8 cellular contexts compared by ENCODE assay signal in genomic region chr3:13016083-13016725, GRCh38. TPM values are rescaled to one million over a fixed set of nuclear protein-coding genes. Genes with fewer than 3 reads are reported as not detected.
A peak's percentile ranks its signal among the peaks of the same experiment; 100 is the strongest.
DNase-seq lines count a peak whose midpoint lies in the region; ATAC-seq, FAIRE-seq and TF ChIP-seq lines count a peak whose summit lies in the region.

No MANE protein-coding gene starts in this region.

- H3K36me3 Mint-ChIP-seq in activated T-helper 1 cell treated with anti-CD3 and anti-CD28 coated beads, Interleukin-12 subunit alpha, Interleukin-12 subunit beta, Interleukin-2, Interleukin-4 antibody, amounts not matched to agents 30 ng/mL and 10 ng/mL and 1 ng/mL, durations not matched to agents 14 hours and 24 hours and 36 hours (ENCODE audit: low read depth) = peaks cover 10% of the 10 kb centered on the region

- H3K27ac Mint-ChIP-seq in activated T-helper 1 cell treated with anti-CD3 and anti-CD28 coated beads, Interleukin-12 subunit alpha, Interleukin-12 subunit beta, Interleukin-2, Interleukin-4 antibody, amounts not matched to agents 30 ng/mL and 10 ng/mL and 1 ng/mL, durations not matched to agents 14 hours and 24 hours and 36 hours = peak overlapping the region; percentile 98

- ATAC-seq in HG02588 (IDR thresholded peaks at IDR 0.05; ENCODE audit: unreplicated experiment) (peak; percentile 29), left lung (peak; percentile 59)

- H3K9me3 ChIP-seq in left lung = no peaks in the 10 kb centered on the region
- H3K9me3 ChIP-seq in thyroid gland = no peaks in the 10 kb centered on the region

- 10 to 12% methylated on average over 16 to 17 of the region's 18 CpGs for WGBS in thyroid gland, 2 donors

- DNase-seq in GM18507 (ENCODE audit: extremely low spot score, insufficient read length, low read depth) (no peak), NCI-H2107 (lab: John Stamatoyannopoulos, UW) (peak; percentile 35), left lung (peak; percentile 82 to 85), thyroid gland (peak; percentile 83 to 93), cerebellar nuclear complex (lab: John Stamatoyannopoulos, UW) (no peak), GM19240 (ENCODE audit: insufficient read length, low spot score) (no peak)
- DNase-seq in activated T-helper 1 cell treated with anti-CD3 and anti-CD28 coated beads, Interleukin-12 subunit alpha, Interleukin-12 subunit beta, Interleukin-2, Interleukin-4 antibody, amounts not matched to agents 30 ng/mL and 10 ng/mL and 1 ng/mL, durations not matched to agents 14 hours and 24 hours and 36 hours (ENCODE audit: low spot score) = peak; percentile 58

- H3K27me3 ChIP-seq in left lung (no peaks in the 10 kb centered on the region), thyroid gland (no peaks in the 10 kb centered on the region)

- H3K4me1 ChIP-seq in left lung = peaks cover 14 to 84% of the 10 kb centered on the region in 2 donors
- H3K4me1 ChIP-seq in thyroid gland = peaks cover 43 to 51% of the 10 kb centered on the region in 2 donors

- H3K4me3 ChIP-seq in left lung (peak overlapping the region in 1 of 2 donors; percentile 51), thyroid gland (replicated peaks in 1 of 3) (no peak overlapping the region)

- H3K27me3 Mint-ChIP-seq in activated T-helper 1 cell treated with anti-CD3 and anti-CD28 coated beads, Interleukin-12 subunit alpha, Interleukin-12 subunit beta, Interleukin-2, Interleukin-4 antibody, amounts not matched to agents 30 ng/mL and 10 ng/mL and 1 ng/mL, durations not matched to agents 14 hours and 24 hours and 36 hours (ENCODE audit: insufficient read depth) = no peaks in the 10 kb centered on the region

- H3K4me1 Mint-ChIP-seq in activated T-helper 1 cell treated with anti-CD3 and anti-CD28 coated beads, Interleukin-12 subunit alpha, Interleukin-12 subunit beta, Interleukin-2, Interleukin-4 antibody, amounts not matched to agents 30 ng/mL and 10 ng/mL and 1 ng/mL, durations not matched to agents 14 hours and 24 hours and 36 hours (ENCODE audit: low read depth) = peaks cover 64% of the 10 kb centered on the region

- H3K4me3 Mint-ChIP-seq in activated T-helper 1 cell treated with anti-CD3 and anti-CD28 coated beads, Interleukin-12 subunit alpha, Interleukin-12 subunit beta, Interleukin-2, Interleukin-4 antibody, amounts not matched to agents 30 ng/mL and 10 ng/mL and 1 ng/mL, durations not matched to agents 14 hours and 24 hours and 36 hours = peak overlapping the region; percentile 81

- FAIRE-seq in GM18507 (lab: Jason Lieb, UNC) = peak; percentile 94

- H3K36me3 ChIP-seq in left lung (no peaks in the 10 kb centered on the region), thyroid gland (no peaks in the 10 kb centered on the region)

- TF ChIP-seq POLR2A in thyroid gland (IDR thresholded peaks at IDR 0.05) = peak in 1 of 2 donors; percentile 26

- TF ChIP-seq CTCF in left lung (IDR thresholded peaks at IDR 0.05) (no peak), thyroid gland (IDR thresholded peaks at IDR 0.05) (no peak)

- intact Hi-C loops in activated T-helper 1 cell treated with anti-CD3 and anti-CD28 coated beads, Interleukin-12 subunit alpha, Interleukin-12 subunit beta, Interleukin-2, Interleukin-4 antibody, amounts not matched to agents 30 ng/mL and 10 ng/mL and 1 ng/mL, durations not matched to agents 14 hours and 24 hours and 36 hours (cut with micrococcal nuclease) = loop anchor here (2.0 to 10.0 kb wide), 2 partner anchors 13 to 531 kb away; partner anchors contain the start of gene TSEN2
- intact Hi-C loops in left lung (cut with DNase I) = no loop called here
- intact Hi-C loops in thyroid gland (cut with DNase I) = no loop called here

- H3K9me3 Mint-ChIP-seq in activated T-helper 1 cell treated with anti-CD3 and anti-CD28 coated beads, Interleukin-12 subunit alpha, Interleukin-12 subunit beta, Interleukin-2, Interleukin-4 antibody, amounts not matched to agents 30 ng/mL and 10 ng/mL and 1 ng/mL, durations not matched to agents 14 hours and 24 hours and 36 hours = no peaks in the 10 kb centered on the region

- H3K27ac ChIP-seq in left lung (peak overlapping the region; percentile 73 to 96), thyroid gland (peak overlapping the region; percentile 79 to 93 (median 89))

RNA-seq across cellular contexts. Expression of gene IQSEC1, which starts 57.0 kb away (rescaled TPM):
- total RNA-seq in activated T-helper 1 cell treated with anti-CD3 and anti-CD28 coated beads, Interleukin-12 subunit alpha, Interleukin-12 subunit beta, Interleukin-2, Interleukin-4 antibody, amounts not matched to agents 30 ng/mL and 10 ng/mL and 1 ng/mL, durations not matched to agents 14 hours and 24 hours and 36 hours = 24.9 and 31.4 TPM in 2 replicates
- total RNA-seq in left lung = 10 to 100 TPM; 38.7 to 57.0 TPM
- 10 to 100 TPM; 37.1 to 48.3 (median 38.9) TPM for total RNA-seq in thyroid gland

Comparison
In these comparisons a context has a peak if more than half of its experiments do, and no peak if none do; other contexts are left out.
1. DNase-seq: peak in NCI-H2107 (single experiment), activated T-helper 1 cell treated with anti-CD3 and anti-CD28 coated beads, Interleukin-12 subunit alpha, Interleukin-12 subunit beta, Interleukin-2, Interleukin-4 antibody, amounts not matched to agents 30 ng/mL and 10 ng/mL and 1 ng/mL, durations not matched to agents 14 hours and 24 hours and 36 hours (single experiment), left lung (2 of 2) and thyroid gland (2 of 2); none in GM18507 (single experiment), cerebellar nuclear complex (0 of 2) and GM19240 (single experiment).